In genomic region chr17:5011928-5012327, GRCh38 we compare ENCODE assay signal across 12 cellular contexts. TPM values are rescaled to one million over a fixed set of nuclear protein-coding genes. Genes with fewer than 3 reads are reported as not detected.
DNase-seq lines count a peak whose midpoint lies in the region; TF ChIP-seq lines count a peak whose summit lies in the region.
"Had no signal": no experiment of that assay in that cellular context is flagged by ENCODE, and none has a peak within 500 bp of the region (broad histone marks: within the 10 kb centered on the region; RNA-seq: fewer than 3 reads in every experiment).

No MANE protein-coding gene starts in this region.

- no peaks in the 10 kb centered on the region for H3K9me3 Mint-ChIP-seq in activated CD4-positive, alpha-beta T cell treated with anti-CD3 and anti-CD28 coated beads, Interleukin-2, amount 10 ng/mL, durations not matched to agents 7 days and 5 days
- no peaks in the 10 kb centered on the region for H3K9me3 Mint-ChIP-seq in osteocyte (ENCODE audit: unreplicated experiment)

- H3K4me1 Mint-ChIP-seq in activated CD4-positive, alpha-beta T cell treated with anti-CD3 and anti-CD28 coated beads, Interleukin-2, amount 10 ng/mL, durations not matched to agents 7 days and 5 days, result peaks cover 20% of the 10 kb centered on the region
- H3K4me1 Mint-ChIP-seq in osteocyte (ENCODE audit: unreplicated experiment), result no peaks in the 10 kb centered on the region

- no peak overlapping the region for H3K27ac Mint-ChIP-seq in activated CD4-positive, alpha-beta T cell treated with anti-CD3 and anti-CD28 coated beads, Interleukin-2, amount 10 ng/mL, durations not matched to agents 7 days and 5 days
- H3K27ac Mint-ChIP-seq in osteocyte (ENCODE audit: unreplicated experiment), result peak overlapping the region; percentile 12

- H3K9me3 ChIP-seq in SJCRH30 (replicated peaks), result no peaks in the 10 kb centered on the region
- H3K9me3 ChIP-seq: mucosa of descending colon, right lobe of liver had no signal

- POLR2A ChIA-PET in activated CD4-positive, alpha-beta T cell treated with anti-CD3 and anti-CD28 coated beads, Interleukin-2, amount 10 ng/mL, durations not matched to agents 7 days and 5 days (lab: Charles Lee), result no interaction called here

- H3K4me3 ChIP-seq in astrocyte of the spinal cord (ENCODE audit: low read depth, low read length) (no peak overlapping the region), SJCRH30 (no peak overlapping the region)
- H3K4me3 ChIP-seq: mucosa of descending colon, right lobe of liver had no signal

- H3K4me3 Mint-ChIP-seq in activated CD4-positive, alpha-beta T cell treated with anti-CD3 and anti-CD28 coated beads, Interleukin-2, amount 10 ng/mL, durations not matched to agents 7 days and 5 days, result no peak overlapping the region
- H3K4me3 Mint-ChIP-seq in osteocyte (ENCODE audit: unreplicated experiment), result no peak overlapping the region

- H3K27ac ChIP-seq in SJCRH30, result no peak overlapping the region
- H3K27ac ChIP-seq: right lobe of liver had no signal

- TF ChIP-seq CTCF in astrocyte of the spinal cord (IDR thresholded peaks at IDR 0.05; ENCODE audit: low read depth, low read length) (no peak), osteocyte (IDR thresholded peaks at IDR 0.05) (no peak)

- H3K36me3 ChIP-seq in SJCRH30, result no peaks in the 10 kb centered on the region

- peak; percentile 48 to 60 for DNase-seq in activated CD4-positive, alpha-beta T cell treated with anti-CD3 and anti-CD28 coated beads, Interleukin-2, amount 50 U/mL, for 48 hours
- no peak for DNase-seq in activated CD4-positive, alpha-beta T cell treated with anti-CD3 and anti-CD28 coated beads, Interleukin-2, amount 10 ng/mL, durations not matched to agents 7 days and 5 days
- DNase-seq in HS-5 (ENCODE audit: low read depth) (peak; percentile 35), astrocyte of the spinal cord (ENCODE audit: low read depth, low spot score) (peak; percentile 45), osteocyte (ENCODE audit: extremely low spot score, unreplicated experiment) (no peak), NCI-H510A (lab: John Stamatoyannopoulos, UW) (no peak), SJCRH30 (no peak), iPS-NIHi11 (ENCODE audit: low spot score) (no peak)
- DNase-seq: DND-41, hippocampal formation, mucosa of descending colon, right lobe of liver had no signal

- H3K4me1 ChIP-seq in SJCRH30, result no peaks in the 10 kb centered on the region
- H3K4me1 ChIP-seq: right lobe of liver had no signal

- in situ Hi-C loops in astrocyte of the spinal cord (cut with HindIII; ENCODE audit: low sequenced_read_pairs), result no loop called here

- H3K27me3 Mint-ChIP-seq in activated CD4-positive, alpha-beta T cell treated with anti-CD3 and anti-CD28 coated beads, Interleukin-2, amount 10 ng/mL, durations not matched to agents 7 days and 5 days, result no peaks in the 10 kb centered on the region
- no peaks in the 10 kb centered on the region for H3K27me3 Mint-ChIP-seq in osteocyte (ENCODE audit: unreplicated experiment)

- H3K27me3 ChIP-seq in SJCRH30, result no peaks in the 10 kb centered on the region
- H3K27me3 ChIP-seq: right lobe of liver had no signal

- CTCF ChIA-PET in activated CD4-positive, alpha-beta T cell treated with anti-CD3 and anti-CD28 coated beads, Interleukin-2, amount 10 ng/mL, durations not matched to agents 7 days and 5 days (lab: Charles Lee), result interaction anchor here (0.7 to 3.1 kb wide), 2 partner anchors 19 to 225 kb away, joined by 4 to 11 read pairs; no protein-coding TSS in a partner anchor

- H3K36me3 Mint-ChIP-seq in activated CD4-positive, alpha-beta T cell treated with anti-CD3 and anti-CD28 coated beads, Interleukin-2, amount 10 ng/mL, durations not matched to agents 7 days and 5 days (ENCODE audit: low read depth), result peaks cover 39% of the 10 kb centered on the region
- peaks cover 36% of the 10 kb centered on the region for H3K36me3 Mint-ChIP-seq in osteocyte (ENCODE audit: unreplicated experiment)

RNA-seq across cellular contexts. Expression of gene KIF1C, which starts 14.2 kb away (rescaled TPM):
- total RNA-seq in activated CD4-positive, alpha-beta T cell treated with anti-CD3 and anti-CD28 coated beads, Interleukin-2, amount 10 ng/mL, durations not matched to agents 7 days and 5 days, result 10 to 100 TPM; 36.6 to 48.8 TPM
- 123 and 127 TPM in 2 replicates for total RNA-seq in osteocyte
- 24.2 and 32.7 TPM in 2 replicates for total RNA-seq in SJCRH30 (2014; rRNA removed; shearing (Covaris generic))

RNA-seq across cellular contexts. Expression of gene INCA1, which starts 14.6 kb away (rescaled TPM):
- under 1 TPM; 0.35 to 0.50 TPM for total RNA-seq in activated CD4-positive, alpha-beta T cell treated with anti-CD3 and anti-CD28 coated beads, Interleukin-2, amount 10 ng/mL, durations not matched to agents 7 days and 5 days
- total RNA-seq in osteocyte, result 0.89 and 1.8 TPM in 2 replicates
- not detected in 2 replicates for total RNA-seq in SJCRH30 (2014; rRNA removed; shearing (Covaris generic))

RNA-seq across cellular contexts. Expression of gene SLC52A1, which starts 23.3 kb away (rescaled TPM):
- total RNA-seq in activated CD4-positive, alpha-beta T cell treated with anti-CD3 and anti-CD28 coated beads, Interleukin-2, amount 10 ng/mL, durations not matched to agents 7 days and 5 days, result under 1 TPM; 0.48 to 0.82 TPM
- not detected in 2 replicates for total RNA-seq in osteocyte
- total RNA-seq in SJCRH30 (2014; rRNA removed; shearing (Covaris generic)), result not detected in 2 replicates

RNA-seq across cellular contexts. Expression of gene CAMTA2, which starts 24.5 kb away (rescaled TPM):
- total RNA-seq in activated CD4-positive, alpha-beta T cell treated with anti-CD3 and anti-CD28 coated beads, Interleukin-2, amount 10 ng/mL, durations not matched to agents 7 days and 5 days, result 10 to 100 TPM; 58.2 to 62.7 TPM
- total RNA-seq in osteocyte, result 69.4 and 83.5 TPM in 2 replicates
- total RNA-seq in SJCRH30 (2014; rRNA removed; shearing (Covaris generic)), result 3.7 and 3.9 TPM in 2 replicates

RNA-seq across cellular contexts. Expression of gene SPAG7, which starts 44.3 kb away (rescaled TPM):
- 10 to 100 TPM; 47.7 to 53.6 TPM for total RNA-seq in activated CD4-positive, alpha-beta T cell treated with anti-CD3 and anti-CD28 coated beads, Interleukin-2, amount 10 ng/mL, durations not matched to agents 7 days and 5 days
- total RNA-seq in osteocyte, result 90.8 and 92.9 TPM in 2 replicates
- 36.8 and 39.1 TPM in 2 replicates for total RNA-seq in SJCRH30 (2014; rRNA removed; shearing (Covaris generic))

Comparison
In these comparisons a context has a peak if more than half of its experiments do, and no peak if none do; other contexts are left out.
1. DNase-seq: peak in activated CD4-positive, alpha-beta T cell treated with anti-CD3 and anti-CD28 coated beads, Interleukin-2, amount 50 U/mL, for 48 hours (2 of 2), HS-5 (single experiment) and astrocyte of the spinal cord (single experiment); none in activated CD4-positive, alpha-beta T cell treated with anti-CD3 and anti-CD28 coated beads, Interleukin-2, amount 10 ng/mL, durations not matched to agents 7 days and 5 days (single experiment), osteocyte (single experiment), NCI-H510A (single experiment), SJCRH30 (0 of 2) and iPS-NIHi11 (single experiment).